Comparison of ENCODE assay signal across 24 cellular contexts in the genomic region with DNA sequence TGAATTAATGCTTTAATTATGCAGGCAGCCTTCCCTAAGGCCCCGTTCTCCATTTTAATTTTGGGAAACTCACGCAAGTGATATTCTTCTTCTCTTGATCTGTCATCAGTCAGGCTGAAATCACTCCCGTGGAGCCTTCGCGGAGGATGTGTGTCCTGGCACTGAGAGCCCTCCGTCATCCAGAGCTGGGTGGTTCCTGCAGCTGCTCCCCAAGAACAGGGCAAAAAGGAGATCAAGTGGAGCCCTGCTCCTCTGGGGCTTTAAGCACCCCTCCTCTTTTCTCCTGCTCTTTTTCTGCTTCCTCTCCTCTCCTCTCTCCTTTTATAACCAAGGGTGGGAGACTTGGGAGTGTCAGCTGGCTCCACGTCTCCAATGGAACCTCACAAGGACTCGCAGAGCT.
"Had no signal": no experiment of that assay in that cellular context is flagged by ENCODE, and none has a peak within 500 bp of the region (broad histone marks: within the 10 kb centered on the region; RNA-seq: fewer than 3 reads in every experiment).

No MANE protein-coding gene starts in this region.

- H3K9me3 Mint-ChIP-seq: IgD-negative memory B cell had no signal

- H3K4me3 Mint-ChIP-seq: IgD-negative memory B cell had no signal

- H3K4me2 ChIP-seq: KMS-11 had no signal

- H3K27ac ChIP-seq: KMS-11, RWPE1, SJSA1, SK-N-MC had no signal

- DNase-seq: Kasumi-1, MM.1S, NCI-H1092 treated with DMSO at 0.1 percent for 48 hours, NCI-H1436, NCI-H187, NCI-H2029, NCI-H2081 treated with DMSO at 0.1 percent for 48 hours, NCI-H2171, NCI-H226, NCI-H446, NCI-H510A, NCI-H524 treated with DMSO at 0.1 percent for 48 hours, NCI-H69, NCI-H774, PC-3, SHP77 treated with DMSO at 0.1 percent for 48 hours had no signal

- ATAC-seq: HepG2, K562, Panc1, PC-3 had no signal

- H3K4me3 ChIP-seq: K562, SJSA1, SK-N-MC had no signal

- H3K9ac ChIP-seq: KMS-11 had no signal

- H3K36me3 ChIP-seq: SJSA1 had no signal

- H3K4me1 ChIP-seq: SJSA1 had no signal

- H3K36me3 Mint-ChIP-seq: IgD-negative memory B cell had no signal

- H3K9me3 ChIP-seq: SJSA1 had no signal
